8 cellular contexts compared by ENCODE assay signal in genomic region chr10:23293145-23293724, GRCh38. TPM values are rescaled to one million over a fixed set of nuclear protein-coding genes. Genes with fewer than 3 reads are reported as not detected.
A peak's percentile ranks its signal among the peaks of the same experiment; 100 is the strongest.
DNase-seq lines count a peak whose midpoint lies in the region; ATAC-seq and TF ChIP-seq lines count a peak whose summit lies in the region.

No MANE protein-coding gene starts in this region.

- H3K36me3 Mint-ChIP-seq in activated CD4-positive, alpha-beta T cell treated with anti-CD3 and anti-CD28 coated beads, Interleukin-2, amount 10 ng/mL, durations not matched to agents 24 days and 14 days (ENCODE audit: low read depth) = no peaks in the 10 kb centered on the region

- H3K4me3 ChIP-seq in AG04450 (ENCODE audit: low read depth, low read length) = no peak overlapping the region

- H3K27me3 Mint-ChIP-seq in activated CD4-positive, alpha-beta T cell treated with anti-CD3 and anti-CD28 coated beads, Interleukin-2, amount 10 ng/mL, durations not matched to agents 24 days and 14 days = peaks cover 17% of the 10 kb centered on the region

- H3K27ac ChIP-seq in AG04450 (ENCODE audit: low read depth, low read length) = no peak overlapping the region

- no peak for DNase-seq in AG04450 (ENCODE audit: low read depth, low spot score)
- peak; percentile 52 for DNase-seq in GM13976 (ENCODE audit: low spot score)
- DNase-seq in NCI-H1105 treated with DMSO at 0.1 percent for 48 hours (lab: John Stamatoyannopoulos, UW) = peak; percentile 74
- peak; percentile 81 for DNase-seq in activated CD4-positive, alpha-beta T cell treated with anti-CD3 and anti-CD28 coated beads, Interleukin-2, amount 10 ng/mL, durations not matched to agents 24 days and 14 days
- DNase-seq in head of caudate nucleus = peak in 30 of 42 donors; percentile 6 to 83 (median 42)
- DNase-seq in stimulated activated CD4-positive, alpha-beta T cell treated with anti-CD3 and anti-CD28 coated beads, TNF-alpha, amount 100 ng/mL, for 24 hours (ENCODE audit: low read depth in 3 of 3) = peak in 2 of 3 experiments; percentile 9 to 19
- no peak for DNase-seq in GF-D8 (lab: John Stamatoyannopoulos, UW)

- H3K4me1 Mint-ChIP-seq in activated CD4-positive, alpha-beta T cell treated with anti-CD3 and anti-CD28 coated beads, Interleukin-2, amount 10 ng/mL, durations not matched to agents 24 days and 14 days = no peaks in the 10 kb centered on the region

- POLR2A ChIA-PET in AG04450 (lab: Yijun Ruan, JAX) = no interaction called here

- H3K27me3 ChIP-seq in AG04450 (ENCODE audit: control insufficient read depth, insufficient read depth, low read length) = peaks cover 8% of the 10 kb centered on the region

- CTCF ChIA-PET in AG04450 (lab: Charles Lee) = interaction anchor here (0.6 to 7.7 kb wide), 21 partner anchors 8 to 234 kb away, joined by 3 to 104 read pairs (median 5); no protein-coding TSS in a partner anchor

- intact Hi-C loops in activated CD4-positive, alpha-beta T cell treated with anti-CD3 and anti-CD28 coated beads, Interleukin-2, amount 10 ng/mL, durations not matched to agents 24 days and 14 days (cut with micrococcal nuclease) = loop anchor here (2.0 kb wide), 1 partner anchor 134 kb away; no protein-coding TSS in a partner anchor
- intact Hi-C loops in head of caudate nucleus (cut with DNase I) = loop anchor here (5.0 kb wide), 1 partner anchor 136 kb away; no protein-coding TSS in a partner anchor

- TF ChIP-seq CTCF in AG04450 (IDR thresholded peaks at IDR 0.05; ENCODE audit: low read depth, low read length) (peak; percentile 61), GM13976 (IDR thresholded peaks at IDR 0.05; ENCODE audit: borderline replicate concordance, control extremely low read depth, extremely low read depth, insufficient read depth, missing control alignments) (peak; percentile 31)

- in situ Hi-C loops in GM13976 (cut with MboI; ENCODE audit: low sequenced_read_pairs, unreplicated experiment) = loop anchor here (25.0 kb wide), 1 partner anchor 131 kb away; no protein-coding TSS in a partner anchor

- H3K4me3 Mint-ChIP-seq in activated CD4-positive, alpha-beta T cell treated with anti-CD3 and anti-CD28 coated beads, Interleukin-2, amount 10 ng/mL, durations not matched to agents 24 days and 14 days = no peak overlapping the region

- H3K9me3 Mint-ChIP-seq in activated CD4-positive, alpha-beta T cell treated with anti-CD3 and anti-CD28 coated beads, Interleukin-2, amount 10 ng/mL, durations not matched to agents 24 days and 14 days = no peaks in the 10 kb centered on the region

- H3K9me3 ChIP-seq in AG04450 (ENCODE audit: control insufficient read depth, insufficient read depth, low read length) = no peaks in the 10 kb centered on the region

- peak; percentile 95 for ATAC-seq in HG02623 (IDR thresholded peaks at IDR 0.05; ENCODE audit: unreplicated experiment)

- H3K27ac Mint-ChIP-seq in activated CD4-positive, alpha-beta T cell treated with anti-CD3 and anti-CD28 coated beads, Interleukin-2, amount 10 ng/mL, durations not matched to agents 24 days and 14 days = no peak overlapping the region

RNA-seq across cellular contexts. Expression of gene C10orf67, which starts 51.4 kb away (rescaled TPM):
- 0.10 and 0.14 TPM in 2 replicates for polyA plus RNA-seq in AG04450 (2011; rRNA removed)
- 0.09 and 0.17 TPM in 2 replicates for polyA minus RNA-seq in AG04450 (2011; rRNA and poly(A)+ RNA removed)
- total RNA-seq in activated CD4-positive, alpha-beta T cell treated with anti-CD3 and anti-CD28 coated beads, Interleukin-2, amount 10 ng/mL, durations not matched to agents 24 days and 14 days = 0.07 and 0.16 TPM in 2 replicates

Comparison
In these comparisons a context has a peak if more than half of its experiments do, and no peak if none do; other contexts are left out.
1. DNase-seq: peak in GM13976 (single experiment), NCI-H1105 treated with DMSO at 0.1 percent for 48 hours (single experiment), activated CD4-positive, alpha-beta T cell treated with anti-CD3 and anti-CD28 coated beads, Interleukin-2, amount 10 ng/mL, durations not matched to agents 24 days and 14 days (single experiment), head of caudate nucleus (30 of 42) and stimulated activated CD4-positive, alpha-beta T cell treated with anti-CD3 and anti-CD28 coated beads, TNF-alpha, amount 100 ng/mL, for 24 hours (2 of 3); none in AG04450 (single experiment) and GF-D8 (single experiment).